ENCODE assay signal across 23 cellular contexts in genomic region chr3:68504185-68504584, GRCh38.
"Had no signal": no experiment of that assay in that cellular context is flagged by ENCODE, and none has a peak within 500 bp of the region (broad histone marks: within the 10 kb centered on the region; RNA-seq: fewer than 3 reads in every experiment).

No MANE protein-coding gene starts in this region.

- H2AFZ ChIP-seq: parathyroid adenoma had no signal

- H3K36me3 Mint-ChIP-seq: stimulated activated naive B cell treated with anti-CD40 and anti-IgM and Interleukin-4, amounts not matched to agents 10 μg/mL and 1 μg/mL and 100 μg/mL, for 72 hours had no signal

- ATAC-seq: gastrocnemius medialis; heart right ventricle; left colon; left ventricle myocardium superior; naive thymus-derived CD4-positive, alpha-beta T cell; right lobe of liver; stimulated activated naive B cell treated with anti-CD40 and anti-IgM and Interleukin-4, amounts not matched to agents 10 μg/mL and 1 μg/mL and 100 μg/mL, for 72 hours had no signal

- H3K27ac Mint-ChIP-seq: naive thymus-derived CD4-positive, alpha-beta T cell; stimulated activated naive B cell treated with anti-CD40 and anti-IgM and Interleukin-4, amounts not matched to agents 10 μg/mL and 1 μg/mL and 100 μg/mL, for 72 hours had no signal

- H3K79me2 ChIP-seq: parathyroid adenoma had no signal

- H3K9me3 ChIP-seq: gastrocnemius medialis, prostate gland, right lobe of liver, thoracic aorta, transverse colon had no signal

- H3K27ac ChIP-seq: coronary artery, epithelial cell of prostate, esophagus muscularis mucosa, gastrocnemius medialis, heart right ventricle, parathyroid adenoma, prostate gland, right lobe of liver, stomach, thoracic aorta, transverse colon had no signal

- H3K4me3 ChIP-seq: coronary artery, esophagus muscularis mucosa, gastrocnemius medialis, heart right ventricle, lung, prostate gland, right lobe of liver, stomach, thoracic aorta, transverse colon had no signal

- H3K9ac ChIP-seq: parathyroid adenoma had no signal

- H3K27me3 Mint-ChIP-seq: naive thymus-derived CD4-positive, alpha-beta T cell; stimulated activated naive B cell treated with anti-CD40 and anti-IgM and Interleukin-4, amounts not matched to agents 10 μg/mL and 1 μg/mL and 100 μg/mL, for 72 hours had no signal

- H3K27me3 ChIP-seq: esophagus muscularis mucosa, gastrocnemius medialis, heart right ventricle, right lobe of liver, stomach, transverse colon had no signal

- DNase-seq: central memory CD4-positive, alpha-beta T cell; effector memory CD4-positive, alpha-beta T cell; gastrocnemius medialis; heart right ventricle; left colon; left ventricle myocardium superior; naive thymus-derived CD4-positive, alpha-beta T cell; right lobe of liver; stimulated activated CD4-positive, alpha-beta T cell treated with anti-CD3 and anti-CD28 coated beads, Interleukin-15, amount 100 ng/mL, for 24 hours; stimulated activated CD4-positive, alpha-beta T cell treated with anti-CD3 and anti-CD28 coated beads, Interleukin-1b, Interleukin-23, amount 100 ng/mL, for 48 hours; stimulated activated CD4-positive, alpha-beta T cell treated with anti-CD3 and anti-CD28 coated beads, Interleukin-4, amount 100 ng/mL, for 24 hours; stimulated activated naive B cell treated with anti-CD40 and anti-IgM and Interleukin-4, amounts not matched to agents 10 μg/mL and 1 μg/mL and 100 μg/mL, for 72 hours; stomach; substantia nigra; transverse colon had no signal

- H3K4me3 Mint-ChIP-seq: naive thymus-derived CD4-positive, alpha-beta T cell; neural crest cell; stimulated activated naive B cell treated with anti-CD40 and anti-IgM and Interleukin-4, amounts not matched to agents 10 μg/mL and 1 μg/mL and 100 μg/mL, for 72 hours had no signal

- H3K36me3 ChIP-seq: esophagus muscularis mucosa, gastrocnemius medialis, heart right ventricle, prostate gland, right lobe of liver, stomach, thoracic aorta, transverse colon had no signal

- H3K4me1 Mint-ChIP-seq: naive thymus-derived CD4-positive, alpha-beta T cell; neural crest cell; stimulated activated naive B cell treated with anti-CD40 and anti-IgM and Interleukin-4, amounts not matched to agents 10 μg/mL and 1 μg/mL and 100 μg/mL, for 72 hours had no signal

- H3K4me1 ChIP-seq: esophagus muscularis mucosa, gastrocnemius medialis, heart right ventricle, parathyroid adenoma, prostate gland, right lobe of liver, stomach, transverse colon had no signal
